In genomic region chr2:211611061-211611518, GRCh38 we compare ENCODE assay signal across 8 cellular contexts.
A peak's percentile ranks its signal among the peaks of the same experiment; 100 is the strongest.
DNase-seq lines count a peak whose midpoint lies in the region; ATAC-seq and TF ChIP-seq lines count a peak whose summit lies in the region.

No MANE protein-coding gene starts in this region.

- H3K56ac ChIP-seq in mesendoderm (ENCODE audit: low read length): no peak overlapping the region

- peak; percentile 7 for DNase-seq in NCI-H2196 (lab: John Stamatoyannopoulos, UW; ENCODE audit: unreplicated experiment)
- DNase-seq in NCI-H2196 treated with DMSO at 0.1 percent for 48 hours (lab: John Stamatoyannopoulos, UW; ENCODE audit: unreplicated experiment): no peak
- peak in 1 of 2 experiments; percentile 39 for DNase-seq in SJSA1 (ENCODE audit: low read depth in 1 of 2, low spot score in 2 of 2)
- no peak for DNase-seq in mesendoderm
- DNase-seq in HuH-7.5 (ENCODE audit: low spot score): no peak
- no peak for DNase-seq in DMS114 treated with DMSO at 0.1 percent for 48 hours (lab: John Stamatoyannopoulos, UW; ENCODE audit: unreplicated experiment)
- no peak for DNase-seq in lower leg skin (ENCODE audit: low spot score in 2 of 2)

- H3K9ac ChIP-seq in mesendoderm (ENCODE audit: low read length): no peak overlapping the region

- no peaks in the 10 kb centered on the region for H3K9me3 ChIP-seq in SJSA1 (replicated peaks)

- no peak overlapping the region for H3K4ac ChIP-seq in mesendoderm (ENCODE audit: low read depth, low read length)

- H3K27me3 ChIP-seq in SJSA1 (replicated peaks) (no peaks in the 10 kb centered on the region), mesendoderm (ENCODE audit: insufficient read depth, low read length, poor library complexity) (no peaks in the 10 kb centered on the region)

- no peak overlapping the region for H3K18ac ChIP-seq in mesendoderm (ENCODE audit: low read length)

- no peaks in the 10 kb centered on the region for H3K36me3 ChIP-seq in SJSA1
- H3K36me3 ChIP-seq in mesendoderm (ENCODE audit: control insufficient read depth, insufficient read depth, low read length): no peaks in the 10 kb centered on the region

- no CpG with 5 or more reads among the region's 6 CpGs for WGBS in mesendoderm (ENCODE audit: extremely low coverage, insufficient coverage, low lambda C conversion rate)
- WGBS in lower leg skin, 2 donors: 85 to 91% methylated on average over 6 of the region's 6 CpGs

- H3K4me1 ChIP-seq in SJSA1 (replicated peaks) (no peaks in the 10 kb centered on the region), mesendoderm (ENCODE audit: control insufficient read depth, low read depth, low read length) (peaks cover 4% of the 10 kb centered on the region)

- no peaks in the 10 kb centered on the region for H3K79me2 ChIP-seq in mesendoderm (ENCODE audit: control insufficient read depth, insufficient read depth, low read length)

- ATAC-seq in HG03175 (IDR thresholded peaks at IDR 0.05; ENCODE audit: unreplicated experiment): peak; percentile 76

- no peak overlapping the region for H3K4me2 ChIP-seq in mesendoderm (ENCODE audit: low read length)

- intact Hi-C loops in lower leg skin (cut with DNase I; ENCODE audit: low total_unique reads): no loop called here

- peak overlapping the region; percentile 56 for H4K8ac ChIP-seq in mesendoderm (ENCODE audit: low read depth, low read length)

- no peaks in the 10 kb centered on the region for H3K79me1 ChIP-seq in mesendoderm (ENCODE audit: low read length)

- no peak for TF ChIP-seq POLR2A in lower leg skin (IDR thresholded peaks at IDR 0.05)

- no peak overlapping the region for H2AK5ac ChIP-seq in mesendoderm (ENCODE audit: low read length)

- H3K27ac ChIP-seq in SJSA1: no peak overlapping the region
- H3K27ac ChIP-seq in mesendoderm (ENCODE audit: low read depth, low read length): no peak overlapping the region

- H3K23ac ChIP-seq in mesendoderm (ENCODE audit: low read length): no peak overlapping the region

- no peak overlapping the region for H2BK15ac ChIP-seq in mesendoderm (replicated peaks; ENCODE audit: low read depth)

- no peak overlapping the region for H2BK5ac ChIP-seq in mesendoderm (ENCODE audit: low read length)

- no peak overlapping the region for H2BK120ac ChIP-seq in mesendoderm (ENCODE audit: low read depth, low read length)

- no peak for TF ChIP-seq CTCF in lower leg skin (IDR thresholded peaks at IDR 0.05)

- H4K5ac ChIP-seq in mesendoderm (ENCODE audit: low read length): no peak overlapping the region

- H3K4me3 ChIP-seq in SJSA1 (peak overlapping the region; percentile 36), mesendoderm (ENCODE audit: low read length) (no peak overlapping the region), lower leg skin (ENCODE audit: low read depth, poor library complexity, severe bottlenecking) (no peak overlapping the region)
